ENCODE assay signal across 1 cellular context in genomic region chr1:29924017-29924431, GRCh38.
TF ChIP-seq lines count a peak whose summit lies in the region.

No MANE protein-coding gene starts in this region.

TF ChIP-seq in WTC11, 78 proteins besides CTCF, POLR2A, EP300 and RAD21 (continued from another document):
- TF ChIP-seq TEAD1 (CRISPR knock-in tag; IDR thresholded peaks at IDR 0.05) (peak; percentile 82; the same call in 1 of the 2 replicates), FOXP4 (CRISPR knock-in tag; IDR thresholded peaks at IDR 0.05) (0 out of 2 replicates have a peak, but pooled peaks have one; percentile 26), ZNF138 (CRISPR knock-in tag; conservative IDR thresholded peaks at IDR 0.05) (no peak), TCF7 (CRISPR knock-in tag; IDR thresholded peaks at IDR 0.05; ENCODE audit: low read depth) (no peak)
